Comparison of ENCODE assay signal across 19 cellular contexts in the genomic region with DNA sequence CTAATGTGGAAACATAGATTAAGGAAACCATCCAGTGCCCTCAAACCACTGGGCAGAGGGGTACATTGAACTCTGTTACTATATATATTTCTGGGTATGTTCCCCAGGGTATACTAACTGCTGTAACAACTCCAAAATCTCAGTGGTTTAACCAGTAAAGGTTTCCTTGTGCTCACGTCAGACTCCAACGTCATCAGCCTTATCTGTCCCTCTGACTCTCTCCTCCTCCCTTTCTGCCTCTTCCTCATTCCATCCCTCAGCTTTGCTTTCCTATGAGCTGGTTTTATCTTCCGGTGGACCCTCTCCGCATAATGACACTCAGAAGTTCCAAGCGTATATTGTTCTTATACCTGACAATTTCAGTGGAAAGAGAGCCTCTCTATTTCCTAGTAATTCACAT. TPM values are rescaled to one million over a fixed set of nuclear protein-coding genes. Genes with fewer than 3 reads are reported as not detected.
A peak's percentile ranks its signal among the peaks of the same experiment; 100 is the strongest.
DNase-seq lines count a peak whose midpoint lies in the region; ATAC-seq and TF ChIP-seq lines count a peak whose summit lies in the region.
"Had no signal": no experiment of that assay in that cellular context is flagged by ENCODE, and none has a peak within 500 bp of the region (broad histone marks: within the 10 kb centered on the region; RNA-seq: fewer than 3 reads in every experiment).

No MANE protein-coding gene starts in this region.

- ATAC-seq in left cardiac atrium (peak; percentile 48 to 77), foreskin keratinocyte (no peak), HG03175 (IDR thresholded peaks at IDR 0.05; ENCODE audit: unreplicated experiment) (no peak)

- H3K4me3 ChIP-seq in fibroblast of the aortic adventitia (ENCODE audit: low read depth, low read length) = no peak overlapping the region

- no peaks in the 10 kb centered on the region for H3K4me1 ChIP-seq in foreskin keratinocyte

- no peak for DNase-seq in left cardiac atrium
- no peak for DNase-seq in cardiac septum (ENCODE audit: low spot score)
- DNase-seq in amniotic epithelial cell (ENCODE audit: low read depth) = peak; percentile 71
- DNase-seq in fibroblast of the aortic adventitia (ENCODE audit: low read depth) = peak; percentile 48
- no peak for DNase-seq in foreskin keratinocyte
- DNase-seq in SHP77 treated with DMSO at 0.1 percent for 48 hours (lab: John Stamatoyannopoulos, UW) = no peak
- no peak for DNase-seq in head of caudate nucleus
- DNase-seq: CD4-positive, alpha-beta memory T cell; KG1; NCI-H1417 treated with DMSO at 0.1 percent for 48 hours; NCI-H187 treated with DMSO at 0.1 percent for 48 hours; NCI-H345; NCI-H524 treated with DMSO at 0.1 percent for 48 hours; SIG-M5 had no signal

- TF ChIP-seq CTCF in fibroblast of the aortic adventitia (IDR thresholded peaks at IDR 0.05; ENCODE audit: insufficient read depth, low read length) (no peak), foreskin keratinocyte (conservative IDR thresholded peaks at IDR 0.05) (no peak)

- H3K27me3 ChIP-seq in foreskin keratinocyte = no peaks in the 10 kb centered on the region

- H3K27ac ChIP-seq in foreskin keratinocyte = no peak overlapping the region

- intact Hi-C loops in left cardiac atrium (cut with DNase I) (loop anchor here in 1 of 2 donors (5.0 kb wide), 1 partner anchor 227 kb away; no protein-coding TSS in a partner anchor), cardiac septum (cut with DNase I) (no loop called here), head of caudate nucleus (cut with DNase I) (no loop called here)

RNA-seq across cellular contexts. Expression of a gene that starts 21.2 kb away (rescaled TPM):
- total RNA-seq in left cardiac atrium (not detected), cardiac septum (0.38 TPM), fibroblast of the aortic adventitia (ENCODE audit: low replicate concordance) (not detected in 2 replicates), foreskin keratinocyte (0.75 and 1.3 TPM in 2 replicates)
- 1.1 TPM in 2 replicates for polyA plus RNA-seq in foreskin keratinocyte
- total RNA-seq: A172; B cell; CD4-positive, alpha-beta memory T cell; H4; HepG2 had no signal
- polyA plus RNA-seq: CD4-positive, alpha-beta memory T cell had no signal

Comparison
In these comparisons a context has a peak if more than half of its experiments do, and no peak if none do; other contexts are left out.
1. ATAC-seq: peak in left cardiac atrium (2 of 2); none in foreskin keratinocyte (single experiment) and HG03175 (single experiment).
2. DNase-seq: peak in amniotic epithelial cell (single experiment) and fibroblast of the aortic adventitia (single experiment); none in left cardiac atrium (single experiment), cardiac septum (single experiment), foreskin keratinocyte (0 of 2), SHP77 treated with DMSO at 0.1 percent for 48 hours (single experiment) and head of caudate nucleus (0 of 42).